9 cellular contexts compared by ENCODE assay signal in genomic region chr12:65306603-65307501, GRCh38. TPM values are rescaled to one million over a fixed set of nuclear protein-coding genes. Genes with fewer than 3 reads are reported as not detected.
DNase-seq lines count a peak whose midpoint lies in the region; ATAC-seq lines count a peak whose summit lies in the region.
"Had no signal": no experiment of that assay in that cellular context is flagged by ENCODE, and none has a peak within 500 bp of the region (broad histone marks: within the 10 kb centered on the region; RNA-seq: fewer than 3 reads in every experiment).

No MANE protein-coding gene starts in this region.

- peaks cover 8% of the 10 kb centered on the region for H3K27me3 Mint-ChIP-seq in activated T-helper 1 cell treated with anti-CD3 and anti-CD28 coated beads, Interleukin-12 subunit alpha, Interleukin-12 subunit beta, Interleukin-2, Interleukin-4 antibody, amounts not matched to agents 30 ng/mL and 10 ng/mL and 1 ng/mL, durations not matched to agents 14 hours and 24 hours and 36 hours (ENCODE audit: insufficient read depth)

- no peak overlapping the region for H3K4me3 Mint-ChIP-seq in activated T-helper 1 cell treated with anti-CD3 and anti-CD28 coated beads, Interleukin-12 subunit alpha, Interleukin-12 subunit beta, Interleukin-2, Interleukin-4 antibody, amounts not matched to agents 30 ng/mL and 10 ng/mL and 1 ng/mL, durations not matched to agents 14 hours and 24 hours and 36 hours
- H3K4me3 Mint-ChIP-seq: CD4-positive, CD25-positive, alpha-beta regulatory T cell had no signal

- no peaks in the 10 kb centered on the region for H3K36me3 Mint-ChIP-seq in activated T-helper 1 cell treated with anti-CD3 and anti-CD28 coated beads, Interleukin-12 subunit alpha, Interleukin-12 subunit beta, Interleukin-2, Interleukin-4 antibody, amounts not matched to agents 30 ng/mL and 10 ng/mL and 1 ng/mL, durations not matched to agents 14 hours and 24 hours and 36 hours (ENCODE audit: low read depth)
- H3K36me3 Mint-ChIP-seq: CD4-positive, CD25-positive, alpha-beta regulatory T cell had no signal

- no peaks in the 10 kb centered on the region for H3K9me3 Mint-ChIP-seq in activated T-helper 1 cell treated with anti-CD3 and anti-CD28 coated beads, Interleukin-12 subunit alpha, Interleukin-12 subunit beta, Interleukin-2, Interleukin-4 antibody, amounts not matched to agents 30 ng/mL and 10 ng/mL and 1 ng/mL, durations not matched to agents 14 hours and 24 hours and 36 hours
- H3K9me3 Mint-ChIP-seq: CD4-positive, CD25-positive, alpha-beta regulatory T cell had no signal

- no peak for ATAC-seq in HG02852 (IDR thresholded peaks at IDR 0.05; ENCODE audit: unreplicated experiment)
- no peak for ATAC-seq in GM21717 (IDR thresholded peaks at IDR 0.05; ENCODE audit: unreplicated experiment)

- H3K4me1 Mint-ChIP-seq in activated T-helper 1 cell treated with anti-CD3 and anti-CD28 coated beads, Interleukin-12 subunit alpha, Interleukin-12 subunit beta, Interleukin-2, Interleukin-4 antibody, amounts not matched to agents 30 ng/mL and 10 ng/mL and 1 ng/mL, durations not matched to agents 14 hours and 24 hours and 36 hours (ENCODE audit: low read depth): no peaks in the 10 kb centered on the region

- no peak overlapping the region for H3K27ac Mint-ChIP-seq in activated T-helper 1 cell treated with anti-CD3 and anti-CD28 coated beads, Interleukin-12 subunit alpha, Interleukin-12 subunit beta, Interleukin-2, Interleukin-4 antibody, amounts not matched to agents 30 ng/mL and 10 ng/mL and 1 ng/mL, durations not matched to agents 14 hours and 24 hours and 36 hours
- H3K27ac Mint-ChIP-seq: CD4-positive, CD25-positive, alpha-beta regulatory T cell had no signal

- peak; percentile 3 for DNase-seq in NCI-H146 treated with DMSO at 0.1 percent for 48 hours (lab: John Stamatoyannopoulos, UW; ENCODE audit: unreplicated experiment)
- no peak for DNase-seq in NCI-H146 (lab: John Stamatoyannopoulos, UW)
- DNase-seq in NCI-H1105 treated with DMSO at 0.1 percent for 48 hours (lab: John Stamatoyannopoulos, UW): peak; percentile 46
- DNase-seq in amniotic epithelial cell (ENCODE audit: low read depth): peak; percentile 98
- DNase-seq in iris pigment epithelial cell (ENCODE audit: low read depth): peak; percentile 72
- DNase-seq in activated T-helper 1 cell treated with anti-CD3 and anti-CD28 coated beads, Interleukin-12 subunit alpha, Interleukin-12 subunit beta, Interleukin-2, Interleukin-4 antibody, amounts not matched to agents 30 ng/mL and 10 ng/mL and 1 ng/mL, durations not matched to agents 14 hours and 24 hours and 36 hours (ENCODE audit: low spot score): no peak

- intact Hi-C loops in activated T-helper 1 cell treated with anti-CD3 and anti-CD28 coated beads, Interleukin-12 subunit alpha, Interleukin-12 subunit beta, Interleukin-2, Interleukin-4 antibody, amounts not matched to agents 30 ng/mL and 10 ng/mL and 1 ng/mL, durations not matched to agents 14 hours and 24 hours and 36 hours (cut with micrococcal nuclease): no loop called here

RNA-seq across cellular contexts. Expression of gene MSRB3, which starts 28.4 kb away (rescaled TPM):
- total RNA-seq in activated T-helper 1 cell treated with anti-CD3 and anti-CD28 coated beads, Interleukin-12 subunit alpha, Interleukin-12 subunit beta, Interleukin-2, Interleukin-4 antibody, amounts not matched to agents 30 ng/mL and 10 ng/mL and 1 ng/mL, durations not matched to agents 14 hours and 24 hours and 36 hours: 0.15 TPM in 1 of 2 replicates, not detected in the other

Comparison
In these comparisons a context has a peak if more than half of its experiments do, and no peak if none do; other contexts are left out.
1. DNase-seq: peak in NCI-H146 treated with DMSO at 0.1 percent for 48 hours (single experiment), NCI-H1105 treated with DMSO at 0.1 percent for 48 hours (single experiment), amniotic epithelial cell (single experiment) and iris pigment epithelial cell (single experiment); none in NCI-H146 (single experiment) and activated T-helper 1 cell treated with anti-CD3 and anti-CD28 coated beads, Interleukin-12 subunit alpha, Interleukin-12 subunit beta, Interleukin-2, Interleukin-4 antibody, amounts not matched to agents 30 ng/mL and 10 ng/mL and 1 ng/mL, durations not matched to agents 14 hours and 24 hours and 36 hours (single experiment).